Comparison of ENCODE assay signal across 8 cellular contexts in genomic region chr6:123380257-123380656, GRCh38.
DNase-seq lines count a peak whose midpoint lies in the region; ATAC-seq and TF ChIP-seq lines count a peak whose summit lies in the region.

No MANE protein-coding gene starts in this region.

- H3K4me1 ChIP-seq in Karpas-422 (ENCODE audit: low read length), result no peaks in the 10 kb centered on the region

- H3K4me2 ChIP-seq in Karpas-422 (ENCODE audit: low read depth, low read length, poor library complexity, severe bottlenecking), result no peak overlapping the region

- H3K4me1 Mint-ChIP-seq in stimulated activated naive B cell treated with anti-CD40 and anti-IgM and Interleukin-4, amounts not matched to agents 10 μg/mL and 1 μg/mL and 100 μg/mL, for 72 hours, result no peaks in the 10 kb centered on the region

- H2AFZ ChIP-seq in Karpas-422 (ENCODE audit: low read length), result no peak overlapping the region

- no peaks in the 10 kb centered on the region for H4K20me1 ChIP-seq in Karpas-422 (ENCODE audit: insufficient read depth, low read depth, low read length)

- H3K36me3 Mint-ChIP-seq in stimulated activated naive B cell treated with anti-CD40 and anti-IgM and Interleukin-4, amounts not matched to agents 10 μg/mL and 1 μg/mL and 100 μg/mL, for 72 hours, result no peaks in the 10 kb centered on the region

- TF ChIP-seq CTCF in epithelial cell of proximal tubule (conservative IDR thresholded peaks at IDR 0.05; ENCODE audit: low read depth, low read length), result peak; percentile 60

- H3K9me2 ChIP-seq in Karpas-422 (replicated peaks; ENCODE audit: insufficient read depth, low read length), result no peaks in the 10 kb centered on the region

- no peak overlapping the region for H3K27ac ChIP-seq in Karpas-422 (ENCODE audit: low read length)

- no peaks in the 10 kb centered on the region for H3K9me3 Mint-ChIP-seq in stimulated activated naive B cell treated with anti-CD40 and anti-IgM and Interleukin-4, amounts not matched to agents 10 μg/mL and 1 μg/mL and 100 μg/mL, for 72 hours

- DNase-seq in Caki2 (ENCODE audit: low read depth) (peak; percentile 19), NCI-H524 treated with DMSO at 0.1 percent for 48 hours (lab: John Stamatoyannopoulos, UW) (peak; percentile 4), epithelial cell of proximal tubule (ENCODE audit: low read depth) (peak; percentile 6), skeletal muscle cell (ENCODE audit: low read depth) (peak; percentile 3), dermis blood vessel endothelial cell (no peak), Karpas-422 (no peak)
- no peak for DNase-seq in stimulated activated naive B cell treated with anti-CD40 and anti-IgM and Interleukin-4, amounts not matched to agents 10 μg/mL and 1 μg/mL and 100 μg/mL, for 72 hours

- H3K9ac ChIP-seq in Karpas-422 (ENCODE audit: low read length), result no peak overlapping the region

- H3K27me3 Mint-ChIP-seq in stimulated activated naive B cell treated with anti-CD40 and anti-IgM and Interleukin-4, amounts not matched to agents 10 μg/mL and 1 μg/mL and 100 μg/mL, for 72 hours, result no peaks in the 10 kb centered on the region

- H3K4me3 ChIP-seq in epithelial cell of proximal tubule (ENCODE audit: low read depth, low read length), result no peak overlapping the region
- no peak overlapping the region for H3K4me3 ChIP-seq in skeletal muscle cell (ENCODE audit: low read depth, low read length)
- H3K4me3 ChIP-seq in Karpas-422 (ENCODE audit: low read length), result no peak overlapping the region

- peak; percentile 54 for ATAC-seq in HG03066 (IDR thresholded peaks at IDR 0.05; ENCODE audit: low read depth, unreplicated experiment)
- no peak for ATAC-seq in stimulated activated naive B cell treated with anti-CD40 and anti-IgM and Interleukin-4, amounts not matched to agents 10 μg/mL and 1 μg/mL and 100 μg/mL, for 72 hours (replicated peaks)

- H3K27ac Mint-ChIP-seq in stimulated activated naive B cell treated with anti-CD40 and anti-IgM and Interleukin-4, amounts not matched to agents 10 μg/mL and 1 μg/mL and 100 μg/mL, for 72 hours, result no peak overlapping the region

- H3K4me3 Mint-ChIP-seq in stimulated activated naive B cell treated with anti-CD40 and anti-IgM and Interleukin-4, amounts not matched to agents 10 μg/mL and 1 μg/mL and 100 μg/mL, for 72 hours, result no peak overlapping the region

- H3K27me3 ChIP-seq in Karpas-422 (ENCODE audit: low read length), result no peaks in the 10 kb centered on the region

- in situ Hi-C loops in Caki2 (cut with HindIII; ENCODE audit: low pct_unique_long_range_greater_than_20kb, low sequenced_read_pairs), result no loop called here

- no peaks in the 10 kb centered on the region for H3K36me3 ChIP-seq in Karpas-422 (ENCODE audit: insufficient read depth, low read length)

- no peaks in the 10 kb centered on the region for H3K79me2 ChIP-seq in Karpas-422 (ENCODE audit: low read length)

- no peaks in the 10 kb centered on the region for H3K9me3 ChIP-seq in Karpas-422 (ENCODE audit: low read length)

Comparison
In these comparisons a context has a peak if more than half of its experiments do, and no peak if none do; other contexts are left out.
1. DNase-seq: peak in Caki2 (single experiment), NCI-H524 treated with DMSO at 0.1 percent for 48 hours (single experiment), epithelial cell of proximal tubule (single experiment) and skeletal muscle cell (single experiment); none in dermis blood vessel endothelial cell (single experiment), stimulated activated naive B cell treated with anti-CD40 and anti-IgM and Interleukin-4, amounts not matched to agents 10 μg/mL and 1 μg/mL and 100 μg/mL, for 72 hours (single experiment) and Karpas-422 (single experiment).